8 cellular contexts compared by ENCODE assay signal in the genomic region with DNA sequence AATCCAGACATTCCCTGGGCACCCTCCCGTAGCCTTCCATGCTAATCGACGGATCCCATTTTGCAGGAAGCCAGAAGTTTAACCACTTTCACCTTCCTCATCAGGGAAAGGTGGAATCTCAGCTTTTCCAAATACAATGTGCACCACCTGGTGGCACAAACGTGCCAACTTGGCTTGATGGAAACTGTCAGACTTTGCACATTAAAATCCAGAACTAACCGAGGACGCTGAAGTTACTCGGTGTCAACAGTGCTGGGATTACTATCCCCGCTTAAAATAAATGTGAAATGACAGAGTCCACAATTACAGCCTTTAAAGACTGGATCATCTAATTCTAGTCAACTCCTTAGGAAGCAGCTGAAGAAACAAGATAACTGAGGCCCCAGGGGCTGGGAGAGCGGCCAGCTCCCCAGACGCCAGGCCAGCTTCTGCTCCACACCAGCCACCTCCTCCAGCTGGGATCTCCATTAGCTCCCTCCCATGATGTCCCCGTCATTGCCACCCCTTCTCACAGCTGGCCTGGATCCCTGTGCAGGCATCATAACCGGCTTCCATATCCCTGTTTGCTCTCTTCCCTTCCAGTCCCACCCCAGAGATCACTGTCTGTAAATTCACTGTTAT. TPM values are rescaled to one million over a fixed set of nuclear protein-coding genes. Genes with fewer than 3 reads are reported as not detected.
DNase-seq lines count a peak whose midpoint lies in the region; ATAC-seq lines count a peak whose summit lies in the region.

No MANE protein-coding gene starts in this region.

- peak; percentile 76 for ATAC-seq in left colon
- ATAC-seq in GM21447 (IDR thresholded peaks at IDR 0.05; ENCODE audit: unreplicated experiment) = no peak

- DNase-seq in DMS153 (lab: John Stamatoyannopoulos, UW) = peak; percentile 12
- peak; percentile 44 for DNase-seq in NCI-H2081 treated with DMSO at 0.1 percent for 48 hours (lab: John Stamatoyannopoulos, UW)
- peak; percentile 38 for DNase-seq in astrocyte of the hippocampus (ENCODE audit: low read depth, low spot score)
- peak; percentile 46 to 72 for DNase-seq in left colon
- DNase-seq in H4 (ENCODE audit: low spot score) = no peak
- no peak for DNase-seq in ureter (ENCODE audit: low spot score)

- intact Hi-C loops in left colon (cut with DNase I, micrococcal nuclease) = loop anchor here in 1 of 2 donors (10.0 kb wide), 1 partner anchor 182 kb away; no protein-coding TSS in a partner anchor

- H3K27ac ChIP-seq in temporal lobe (ENCODE audit: low read depth, low read length) = peak overlapping the region; percentile 70

RNA-seq across cellular contexts. Expression of gene RETREG1, which starts 50.2 kb away (rescaled TPM):
- total RNA-seq in left colon (100 to 1,000 TPM in 1 of 2 donors, 10 to 100 TPM in 1; 63.7 to 100 TPM), temporal lobe (56.5 TPM), ureter (5.9 TPM)
- total RNA-seq in H4 (2014; rRNA removed; shearing (Covaris generic)) = 1.5 and 3.1 TPM in 2 replicates

Comparison
In these comparisons a context has a peak if more than half of its experiments do, and no peak if none do; other contexts are left out.
1. DNase-seq: peak in DMS153 (single experiment), NCI-H2081 treated with DMSO at 0.1 percent for 48 hours (single experiment), astrocyte of the hippocampus (single experiment) and left colon (2 of 2); none in H4 (single experiment) and ureter (single experiment).